ENCODE assay signal across 1 cellular context in genomic region chr3:71120012-71120411, GRCh38.
TF ChIP-seq lines count a peak whose summit lies in the region.

No MANE protein-coding gene starts in this region.

TF ChIP-seq in HepG2, 621 proteins besides CTCF, POLR2A, EP300 and RAD21:
- TF ChIP-seq ZHX2 (IDR thresholded peaks at IDR 0.05; ENCODE audit: low read depth) (no peak), ZHX2 (CRISPR knock-in tag; IDR thresholded peaks at IDR 0.05; ENCODE audit: borderline replicate concordance) (no peak), BATF2 (CRISPR knock-in tag; IDR thresholded peaks at IDR 0.05) (no peak), ZNF484 (CRISPR knock-in tag; IDR thresholded peaks at IDR 0.05; ENCODE audit: borderline replicate concordance, low read depth) (no peak), ZSCAN12 (CRISPR knock-in tag; IDR thresholded peaks at IDR 0.05) (no peak), MIER3 (CRISPR knock-in tag; IDR thresholded peaks at IDR 0.05; ENCODE audit: borderline replicate concordance) (no peak), ZNF562 (CRISPR knock-in tag; IDR thresholded peaks at IDR 0.05; ENCODE audit: borderline replicate concordance) (no peak), ZNF780A (CRISPR knock-in tag; IDR thresholded peaks at IDR 0.05) (no peak), SOX5 (CRISPR knock-in tag; IDR thresholded peaks at IDR 0.05; ENCODE audit: borderline replicate concordance) (no peak), ZNF556 (CRISPR knock-in tag; IDR thresholded peaks at IDR 0.05; ENCODE audit: borderline replicate concordance) (no peak)
- TF ChIP-seq, protein P1, sequence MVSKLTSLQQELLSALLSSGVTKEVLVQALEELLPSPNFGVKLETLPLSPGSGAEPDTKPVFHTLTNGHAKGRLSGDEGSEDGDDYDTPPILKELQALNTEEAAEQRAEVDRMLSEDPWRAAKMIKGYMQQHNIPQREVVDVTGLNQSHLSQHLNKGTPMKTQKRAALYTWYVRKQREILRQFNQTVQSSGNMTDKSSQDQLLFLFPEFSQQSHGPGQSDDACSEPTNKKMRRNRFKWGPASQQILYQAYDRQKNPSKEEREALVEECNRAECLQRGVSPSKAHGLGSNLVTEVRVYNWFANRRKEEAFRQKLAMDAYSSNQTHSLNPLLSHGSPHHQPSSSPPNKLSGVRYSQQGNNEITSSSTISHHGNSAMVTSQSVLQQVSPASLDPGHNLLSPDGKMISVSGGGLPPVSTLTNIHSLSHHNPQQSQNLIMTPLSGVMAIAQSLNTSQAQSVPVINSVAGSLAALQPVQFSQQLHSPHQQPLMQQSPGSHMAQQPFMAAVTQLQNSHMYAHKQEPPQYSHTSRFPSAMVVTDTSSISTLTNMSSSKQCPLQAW (CRISPR knock-in tag; IDR thresholded peaks at IDR 0.05): no peak
TF ChIP-seq in HepG2: peak in this region for 0.
